Comparison of ENCODE assay signal across 9 cellular contexts in the genomic region with DNA sequence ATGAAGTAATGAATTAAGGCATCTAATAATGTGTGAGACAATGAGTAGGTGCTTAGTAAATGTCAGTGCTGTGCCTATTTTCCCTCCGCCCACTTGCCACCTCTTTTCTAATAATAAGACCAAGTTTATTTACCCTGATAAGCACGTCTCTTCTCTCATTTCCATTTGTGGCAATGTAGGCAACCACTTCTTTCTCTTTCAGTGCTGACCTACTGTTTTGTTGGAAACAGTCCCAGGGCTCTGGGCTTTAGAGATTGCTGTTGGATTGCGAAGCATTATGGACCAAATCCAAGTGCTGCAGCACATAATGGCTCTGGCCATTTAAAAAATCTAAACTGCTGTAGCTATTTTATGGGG.
DNase-seq lines count a peak whose midpoint lies in the region; ATAC-seq and TF ChIP-seq lines count a peak whose summit lies in the region.
"Had no signal": no experiment of that assay in that cellular context is flagged by ENCODE, and none has a peak within 500 bp of the region (broad histone marks: within the 10 kb centered on the region; RNA-seq: fewer than 3 reads in every experiment).

No MANE protein-coding gene starts in this region.

- TF ChIP-seq POLR2A in IMR-90 (IDR thresholded peaks at IDR 0.05; ENCODE audit: low read depth, low read length), result no peak

- dilution Hi-C loops in IMR-90 (cut with HindIII; ENCODE audit: low sequenced_read_pairs, unreplicated experiment), result no loop called here

- DNase-seq in IMR-90 (peak; percentile 91), brain pericyte (ENCODE audit: low read depth, low spot score) (peak; percentile 37), medulla oblongata (ENCODE audit: extremely low spot score) (peak; percentile 72), activated gamma-delta T cell treated with Interleukin-2 at 50 U/mL for 16 hours (no peak), KBM-7 (no peak), middle frontal gyrus (ENCODE audit: extremely low spot score, low spot score) (no peak)

- no peak overlapping the region for H2BK20ac ChIP-seq in IMR-90 (ENCODE audit: low read depth, low read length)

- H3K79me2 ChIP-seq in ACC112 (ENCODE audit: control insufficient read depth, insufficient read depth, low read length, unreplicated experiment), result no peaks in the 10 kb centered on the region

- no CpG with 5 or more reads among the region's 3 CpGs for WGBS in IMR-90 (ENCODE audit: extremely low coverage in 2 of 2, insufficient read length in 1 of 2), 2 experiments

- H3K4me2 ChIP-seq in IMR-90 (ENCODE audit: low read depth, low read length), result peak overlapping the region; percentile 66

- no peak overlapping the region for H4K5ac ChIP-seq in IMR-90 (ENCODE audit: low read depth, low read length)

- no peak overlapping the region for H4K8ac ChIP-seq in IMR-90 (ENCODE audit: low read depth in 2 of 2, low read length in 2 of 2)

- no peaks in the 10 kb centered on the region for H3K36me3 ChIP-seq in ACC112 (ENCODE audit: insufficient read depth, low read length)
- H3K36me3 ChIP-seq in IMR-90 (ENCODE audit: control insufficient read depth, insufficient read depth, low read length), result no peaks in the 10 kb centered on the region

- CTCF ChIA-PET in IMR-90 (lab: Yijun Ruan, JAX), result interaction anchor here (1.3 kb wide), 1 partner anchor 1179 kb away, joined by 5 read pairs; no protein-coding TSS in a partner anchor

- H3K14ac ChIP-seq in IMR-90 (replicated peaks; ENCODE audit: low read depth, low read length), result no peak overlapping the region

- no peak overlapping the region for H3K56ac ChIP-seq in IMR-90 (ENCODE audit: extremely low read depth, insufficient read depth, low read length)

- no peak overlapping the region for H2AK9ac ChIP-seq in IMR-90 (replicated peaks; ENCODE audit: low read depth, low read length, poor library complexity)

- no peak overlapping the region for H3K9ac ChIP-seq in IMR-90 (ENCODE audit: low read depth, low read length)

- no peak for TF ChIP-seq RAD21 in IMR-90 (IDR thresholded peaks at IDR 0.05; ENCODE audit: low read length)

- no peak overlapping the region for H3K4ac ChIP-seq in IMR-90 (ENCODE audit: low read depth, low read length)

- H3K9me1 ChIP-seq in IMR-90 (ENCODE audit: insufficient read depth, low read length), result no peaks in the 10 kb centered on the region

- H3K18ac ChIP-seq in IMR-90 (ENCODE audit: low read depth, low read length), result no peak overlapping the region

- no peak overlapping the region for H4K91ac ChIP-seq in IMR-90 (ENCODE audit: insufficient read depth, low read depth, low read length)

- H2AFZ ChIP-seq in ACC112 (ENCODE audit: low read length, unreplicated experiment) (no peak overlapping the region), IMR-90 (replicated peaks; ENCODE audit: low read length, poor library complexity) (no peak overlapping the region)

- no peaks in the 10 kb centered on the region for H3K27me3 ChIP-seq in ACC112 (ENCODE audit: insufficient read depth, low read length)
- no peaks in the 10 kb centered on the region for H3K27me3 ChIP-seq in IMR-90 (ENCODE audit: control insufficient read depth, insufficient read depth, low read length)
- H3K27me3 ChIP-seq: dorsolateral prefrontal cortex had no signal

- H2BK15ac ChIP-seq in IMR-90 (ENCODE audit: low read depth, low read length), result no peak overlapping the region

- no peak overlapping the region for H3K23ac ChIP-seq in IMR-90 (ENCODE audit: low read depth, low read length)

- intact Hi-C loops in IMR-90 (cut with micrococcal nuclease), result loop anchor here (10.0 kb wide), 1 partner anchor 267 kb away; no protein-coding TSS in a partner anchor

- peak; percentile 88 for ATAC-seq in IMR-90 (ENCODE audit: low read depth)
- no peak for ATAC-seq in GM21576 (IDR thresholded peaks at IDR 0.05; ENCODE audit: unreplicated experiment)

- no peaks in the 10 kb centered on the region for H3K9me3 ChIP-seq in IMR-90 (ENCODE audit: control insufficient read depth, insufficient read depth, low read length)

- no peak overlapping the region for H2BK5ac ChIP-seq in IMR-90 (ENCODE audit: low read depth, low read length, poor library complexity, severe bottlenecking)

- no TSS peak for BruUV-seq in IMR-90 (replicated peaks; lab: Mats Ljungman, UMichigan)

- in situ Hi-C loops in IMR-90 (cut with MboI; ENCODE audit: low sequenced_read_pairs) (loop anchor here (5.0 to 10.0 kb wide), 2 partner anchors 747 to 1174 kb away; no protein-coding TSS in a partner anchor), KBM-7 (cut with MboI; ENCODE audit: low pct_unique_long_range_greater_than_20kb, low sequenced_read_pairs) (loop anchor here (25.0 kb wide), 1 partner anchor 749 kb away; no protein-coding TSS in a partner anchor)

- TF ChIP-seq CTCF in IMR-90 (conservative IDR thresholded peaks at IDR 0.05; ENCODE audit: low read depth, low read length), result no peak

- H3K4me1 ChIP-seq in ACC112 (ENCODE audit: control insufficient read depth, insufficient read depth, low read length, unreplicated experiment) (peaks cover 17% of the 10 kb centered on the region), IMR-90 (ENCODE audit: control insufficient read depth, insufficient read depth, low read length) (peaks cover 5% of the 10 kb centered on the region)

- H3K79me1 ChIP-seq in IMR-90 (ENCODE audit: low read depth in 1 of 2, low read length in 2 of 2), result no peaks in the 10 kb centered on the region

- H2BK120ac ChIP-seq in IMR-90 (ENCODE audit: low read depth, low read length), result no peak overlapping the region

- H3K4me3 ChIP-seq in ACC112 (ENCODE audit: low read depth, low read length), result no peak overlapping the region
- no peak overlapping the region for H3K4me3 ChIP-seq in IMR-90 (ENCODE audit: insufficient read depth, low read depth, low read length)
- H3K4me3 ChIP-seq: dorsolateral prefrontal cortex had no signal

- no peaks in the 10 kb centered on the region for H4K20me1 ChIP-seq in IMR-90 (ENCODE audit: insufficient read depth, low read length)

- POLR2A ChIA-PET in IMR-90 (lab: Charles Lee; ENCODE audit: unreplicated experiment), result interaction anchor here (1.0 kb wide), 1 partner anchor 416 kb away, joined by 3 read pairs; the partner anchor contains the start of gene BTG1

- 0 out of 2 replicates have a peak overlapping the region, but pooled peaks have one; percentile 15 for H3K27ac ChIP-seq in ACC112 (ENCODE audit: low read depth, low read length)
- H3K27ac ChIP-seq in IMR-90 (ENCODE audit: insufficient read depth, low read length), result no peak overlapping the region

- H2AK5ac ChIP-seq in IMR-90 (ENCODE audit: low read depth, low read length), result no peak overlapping the region

TF ChIP-seq in IMR-90, 13 proteins besides CTCF, POLR2A, EP300 and RAD21:
- TF ChIP-seq FOS (IDR thresholded peaks at IDR 0.05; ENCODE audit: low read depth, low read length), result no peak
- TF ChIP-seq RFX5 (IDR thresholded peaks at IDR 0.05; ENCODE audit: low read depth, low read length), result no peak
- no peak for TF ChIP-seq NFE2L2 (IDR thresholded peaks at IDR 0.05; ENCODE audit: low read depth, low read length)
- no peak for TF ChIP-seq RCOR1 (IDR thresholded peaks at IDR 0.05; ENCODE audit: insufficient replicate concordance, low read length)
- TF ChIP-seq CEBPB (IDR thresholded peaks at IDR 0.05; ENCODE audit: low read depth, low read length), result peak; percentile 80
- TF ChIP-seq, protein P1, sequence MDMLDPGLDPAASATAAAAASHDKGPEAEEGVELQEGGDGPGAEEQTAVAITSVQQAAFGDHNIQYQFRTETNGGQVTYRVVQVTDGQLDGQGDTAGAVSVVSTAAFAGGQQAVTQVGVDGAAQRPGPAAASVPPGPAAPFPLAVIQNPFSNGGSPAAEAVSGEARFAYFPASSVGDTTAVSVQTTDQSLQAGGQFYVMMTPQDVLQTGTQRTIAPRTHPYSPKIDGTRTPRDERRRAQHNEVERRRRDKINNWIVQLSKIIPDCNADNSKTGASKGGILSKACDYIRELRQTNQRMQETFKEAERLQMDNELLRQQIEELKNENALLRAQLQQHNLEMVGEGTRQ (IDR thresholded peaks at IDR 0.05; ENCODE audit: low read depth, low read length), result no peak
- TF ChIP-seq MXI1 (IDR thresholded peaks at IDR 0.05; ENCODE audit: borderline replicate concordance, low read depth, low read length), result no peak
TF ChIP-seq in IMR-90: peak in this region for 1.

Comparison
In these comparisons a context has a peak if more than half of its experiments do, and no peak if none do; other contexts are left out.
1. DNase-seq: peak in IMR-90 (single experiment), brain pericyte (single experiment) and medulla oblongata (single experiment); none in activated gamma-delta T cell treated with Interleukin-2 at 50 U/mL for 16 hours (single experiment), KBM-7 (single experiment) and middle frontal gyrus (single experiment).